Comparison of ENCODE assay signal across 14 cellular contexts in the genomic region with DNA sequence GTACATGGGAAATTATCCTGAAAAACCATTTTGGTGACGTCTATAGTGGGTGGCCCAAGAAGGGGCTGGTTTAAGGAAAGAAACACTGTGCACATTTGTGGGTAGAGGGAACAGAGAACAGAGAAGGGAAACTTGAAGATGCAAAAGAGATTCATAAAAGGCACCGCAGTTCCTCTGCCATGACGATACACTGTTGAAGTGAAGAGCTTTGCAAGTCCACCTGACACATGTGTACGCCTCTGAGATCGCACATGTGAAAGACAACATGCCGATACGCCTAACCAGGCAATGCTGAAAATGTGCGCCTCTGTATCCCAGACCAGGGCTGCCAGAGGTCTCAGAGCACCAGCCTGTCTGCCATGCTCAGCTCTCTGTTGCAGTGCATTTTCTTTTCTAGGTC.
DNase-seq lines count a peak whose midpoint lies in the region; ATAC-seq lines count a peak whose summit lies in the region.
"Had no signal": no experiment of that assay in that cellular context is flagged by ENCODE, and none has a peak within 500 bp of the region (broad histone marks: within the 10 kb centered on the region; RNA-seq: fewer than 3 reads in every experiment).

No MANE protein-coding gene starts in this region.

- H3K4me1 Mint-ChIP-seq in stimulated activated effector memory CD8-positive, alpha-beta T cell treated with anti-CD3 and anti-CD28 coated beads, Interleukin-12 subunit alpha, Interleukin-12 subunit beta, amount 100 ng/mL, for 72 hours, result no peaks in the 10 kb centered on the region

- H3K4me3 Mint-ChIP-seq in stimulated activated effector memory CD8-positive, alpha-beta T cell treated with anti-CD3 and anti-CD28 coated beads, Interleukin-12 subunit alpha, Interleukin-12 subunit beta, amount 100 ng/mL, for 72 hours, result no peak overlapping the region
- H3K4me3 Mint-ChIP-seq: HFFc6 had no signal

- no peaks in the 10 kb centered on the region for H3K9me3 Mint-ChIP-seq in stimulated activated effector memory CD8-positive, alpha-beta T cell treated with anti-CD3 and anti-CD28 coated beads, Interleukin-12 subunit alpha, Interleukin-12 subunit beta, amount 100 ng/mL, for 72 hours
- H3K9me3 Mint-ChIP-seq: activated T-helper 2 cell treated with anti-CD3 and anti-CD28 coated beads, Interferon-gamma antibody, Interleukin-2, Interleukin-4, amounts not matched to agents 10 μg/mL and 5 μg/mL and 100 μg/mL, durations not matched to agents 14 hours and 24 hours and 36 hours had no signal

- no peaks in the 10 kb centered on the region for H3K36me3 Mint-ChIP-seq in stimulated activated effector memory CD8-positive, alpha-beta T cell treated with anti-CD3 and anti-CD28 coated beads, Interleukin-12 subunit alpha, Interleukin-12 subunit beta, amount 100 ng/mL, for 72 hours

- peak; percentile 97 for ATAC-seq in GM19324 (IDR thresholded peaks at IDR 0.05; ENCODE audit: low FRiP score, unreplicated experiment)
- peak; percentile 94 for ATAC-seq in HG02642 (IDR thresholded peaks at IDR 0.05; ENCODE audit: poor library complexity, unreplicated experiment)
- peak; percentile 85 for ATAC-seq in HG03439 (IDR thresholded peaks at IDR 0.05; ENCODE audit: unreplicated experiment)
- ATAC-seq in stimulated activated effector memory CD8-positive, alpha-beta T cell treated with anti-CD3 and anti-CD28 coated beads, Interleukin-12 subunit alpha, Interleukin-12 subunit beta, amount 100 ng/mL, for 72 hours, result no peak
- ATAC-seq: A549, left ventricle myocardium superior, PC-3 had no signal

- no peak overlapping the region for H3K27ac Mint-ChIP-seq in stimulated activated effector memory CD8-positive, alpha-beta T cell treated with anti-CD3 and anti-CD28 coated beads, Interleukin-12 subunit alpha, Interleukin-12 subunit beta, amount 100 ng/mL, for 72 hours
- H3K27ac Mint-ChIP-seq: activated T-helper 2 cell treated with anti-CD3 and anti-CD28 coated beads, Interferon-gamma antibody, Interleukin-2, Interleukin-4, amounts not matched to agents 10 μg/mL and 5 μg/mL and 100 μg/mL, durations not matched to agents 14 hours and 24 hours and 36 hours; HFFc6 had no signal

- DNase-seq in CD1c-positive myeloid dendritic cell (ENCODE audit: extremely low spot score) (peak; percentile 11), NCI-H526 treated with DMSO at 0.1 percent for 48 hours (lab: John Stamatoyannopoulos, UW) (no peak), A172 (ENCODE audit: low spot score) (no peak)
- no peak for DNase-seq in stimulated activated naive CD4-positive, alpha-beta T cell (lab: John Stamatoyannopoulos, UW)
- DNase-seq in stimulated activated effector memory CD8-positive, alpha-beta T cell treated with anti-CD3 and anti-CD28 coated beads, Interleukin-12 subunit alpha, Interleukin-12 subunit beta, amount 100 ng/mL, for 72 hours (ENCODE audit: low spot score in 2 of 2), result no peak
- DNase-seq: caudate nucleus, HFFc6, left ventricle myocardium superior, PC-3 had no signal
